In the genomic region with DNA sequence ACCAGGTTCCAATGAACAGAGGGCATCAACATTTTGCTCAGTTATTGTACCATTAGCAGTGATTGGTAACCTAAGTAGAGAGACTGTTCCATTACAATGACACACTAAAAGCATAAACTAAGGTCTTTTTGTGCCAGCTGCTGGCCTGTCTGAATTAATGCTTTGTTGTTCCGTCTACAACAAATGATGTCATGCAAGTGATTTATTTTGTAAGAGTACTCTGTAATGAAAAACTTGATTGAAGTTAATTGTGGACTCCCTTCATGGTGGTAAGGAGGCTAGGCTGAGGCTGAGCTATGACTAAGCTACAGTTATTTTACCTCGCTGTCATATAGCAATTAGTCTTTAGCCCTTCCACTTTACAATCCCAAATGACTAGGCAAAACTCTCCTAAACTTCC, we compare ENCODE assay signal across 22 cellular contexts. TPM values are rescaled to one million over a fixed set of nuclear protein-coding genes. Genes with fewer than 3 reads are reported as not detected.
DNase-seq lines count a peak whose midpoint lies in the region; ATAC-seq, FAIRE-seq and TF ChIP-seq lines count a peak whose summit lies in the region.
"Had no signal": no experiment of that assay in that cellular context is flagged by ENCODE, and none has a peak within 500 bp of the region (broad histone marks: within the 10 kb centered on the region; RNA-seq: fewer than 3 reads in every experiment).

No MANE protein-coding gene starts in this region.

- H3K36me3 Mint-ChIP-seq in astrocyte (ENCODE audit: low read depth, unreplicated experiment), result no peaks in the 10 kb centered on the region
- peaks cover 13% of the 10 kb centered on the region for H3K36me3 Mint-ChIP-seq in activated CD8-positive, alpha-beta memory T cell treated with anti-CD3 and anti-CD28 coated beads, Interleukin-2, amount 10 ng/mL, durations not matched to agents 7 days and 5 days

- H4K5ac ChIP-seq in IMR-90 (ENCODE audit: low read depth, low read length), result no peak overlapping the region

- no peak for ATAC-seq in IMR-90 (ENCODE audit: low read depth)
- ATAC-seq in left colon, result peak; percentile 85
- ATAC-seq in activated CD8-positive, alpha-beta memory T cell treated with anti-CD3 and anti-CD28 coated beads, Interleukin-2, amount 10 ng/mL, durations not matched to agents 7 days and 5 days, result no peak

- H3K9me3 Mint-ChIP-seq in astrocyte (ENCODE audit: unreplicated experiment), result no peaks in the 10 kb centered on the region
- no peaks in the 10 kb centered on the region for H3K9me3 Mint-ChIP-seq in activated CD8-positive, alpha-beta memory T cell treated with anti-CD3 and anti-CD28 coated beads, Interleukin-2, amount 10 ng/mL, durations not matched to agents 7 days and 5 days (ENCODE audit: low read depth)
- H3K9me3 Mint-ChIP-seq: CD4-positive, alpha-beta memory T cell had no signal

- no peak overlapping the region for H2BK20ac ChIP-seq in IMR-90 (ENCODE audit: low read depth, low read length)

- H3K9me3 ChIP-seq in A673 (ENCODE audit: low read depth, low read length, poor library complexity, severe bottlenecking) (no peaks in the 10 kb centered on the region), IMR-90 (ENCODE audit: control insufficient read depth, insufficient read depth, low read length) (no peaks in the 10 kb centered on the region), astrocyte (ENCODE audit: insufficient read depth, low read depth, low read length) (no peaks in the 10 kb centered on the region)
- H3K9me3 ChIP-seq: HAP-1, stomach had no signal

- in situ Hi-C loops in IMR-90 (cut with MboI; ENCODE audit: low sequenced_read_pairs), result no loop called here

- H3K14ac ChIP-seq in IMR-90 (replicated peaks; ENCODE audit: low read depth, low read length), result no peak overlapping the region

- CTCF ChIA-PET in A673 (lab: Charles Lee), result no interaction called here
- CTCF ChIA-PET in IMR-90 (lab: Yijun Ruan, JAX), result interaction anchor here (0.9 kb wide), 1 partner anchor 9 kb away, joined by 3 read pairs; no protein-coding TSS in a partner anchor
- CTCF ChIA-PET in activated CD8-positive, alpha-beta memory T cell treated with anti-CD3 and anti-CD28 coated beads, Interleukin-2, amount 10 ng/mL, durations not matched to agents 7 days and 5 days (lab: Charles Lee), result interaction anchor here (1.1 to 2.2 kb wide), 3 partner anchors 12 to 588 kb away, joined by 3 to 7 read pairs (median 6); no protein-coding TSS in a partner anchor

- H3K27ac Mint-ChIP-seq in astrocyte (ENCODE audit: unreplicated experiment), result no peak overlapping the region
- H3K27ac Mint-ChIP-seq in activated CD8-positive, alpha-beta memory T cell treated with anti-CD3 and anti-CD28 coated beads, Interleukin-2, amount 10 ng/mL, durations not matched to agents 7 days and 5 days, result no peak overlapping the region
- H3K27ac Mint-ChIP-seq: CD4-positive, alpha-beta memory T cell had no signal

- H3K23ac ChIP-seq in IMR-90 (ENCODE audit: low read depth, low read length), result no peak overlapping the region

- H2BK5ac ChIP-seq in IMR-90 (ENCODE audit: low read depth, low read length, poor library complexity, severe bottlenecking), result no peak overlapping the region

- no peaks in the 10 kb centered on the region for H3K4me1 ChIP-seq in A673 (ENCODE audit: insufficient read depth, low read length, poor library complexity, severe bottlenecking)
- no peaks in the 10 kb centered on the region for H3K4me1 ChIP-seq in IMR-90 (ENCODE audit: control insufficient read depth, insufficient read depth, low read length)
- H3K4me1 ChIP-seq in astrocyte (ENCODE audit: insufficient read depth, low read length), result no peaks in the 10 kb centered on the region
- H3K4me1 ChIP-seq: stomach had no signal

- no peaks in the 10 kb centered on the region for H3K79me2 ChIP-seq in astrocyte (ENCODE audit: insufficient read depth, low read length)

- no TSS peak for BruUV-seq in A673 (replicated peaks; lab: Mats Ljungman, UMichigan)
- no TSS peak for BruUV-seq in IMR-90 (replicated peaks; lab: Mats Ljungman, UMichigan)

- peaks cover 6% of the 10 kb centered on the region for H3K4me1 Mint-ChIP-seq in astrocyte (ENCODE audit: low read depth, unreplicated experiment)
- peaks cover 14% of the 10 kb centered on the region for H3K4me1 Mint-ChIP-seq in activated CD8-positive, alpha-beta memory T cell treated with anti-CD3 and anti-CD28 coated beads, Interleukin-2, amount 10 ng/mL, durations not matched to agents 7 days and 5 days

- POLR2A ChIA-PET in A673 (lab: Charles Lee; ENCODE audit: low non-redundant PET), result no interaction called here
- POLR2A ChIA-PET in IMR-90 (lab: Charles Lee; ENCODE audit: unreplicated experiment), result no interaction called here

- H3K27me3 Mint-ChIP-seq in astrocyte (ENCODE audit: low read depth, unreplicated experiment), result no peaks in the 10 kb centered on the region
- no peaks in the 10 kb centered on the region for H3K27me3 Mint-ChIP-seq in activated CD8-positive, alpha-beta memory T cell treated with anti-CD3 and anti-CD28 coated beads, Interleukin-2, amount 10 ng/mL, durations not matched to agents 7 days and 5 days
- H3K27me3 Mint-ChIP-seq: CD4-positive, alpha-beta memory T cell had no signal

- H3K4me2 ChIP-seq in IMR-90 (ENCODE audit: low read depth, low read length) (no peak overlapping the region), astrocyte (ENCODE audit: low read length) (no peak overlapping the region)

- H2AK9ac ChIP-seq in IMR-90 (replicated peaks; ENCODE audit: low read depth, low read length, poor library complexity), result no peak overlapping the region

- no peak overlapping the region for H3K9ac ChIP-seq in IMR-90 (ENCODE audit: low read depth, low read length)
- no peak overlapping the region for H3K9ac ChIP-seq in astrocyte (ENCODE audit: low read length)

- H2AFZ ChIP-seq in IMR-90 (replicated peaks; ENCODE audit: low read length, poor library complexity) (no peak overlapping the region), astrocyte (ENCODE audit: low read depth, low read length) (no peak overlapping the region)

- no peak for FAIRE-seq in astrocyte (lab: Jason Lieb, UNC)
- FAIRE-seq: GM18507, urothelium cell line had no signal

- no peak overlapping the region for H3K4me3 Mint-ChIP-seq in astrocyte (ENCODE audit: unreplicated experiment)
- no peak overlapping the region for H3K4me3 Mint-ChIP-seq in activated CD8-positive, alpha-beta memory T cell treated with anti-CD3 and anti-CD28 coated beads, Interleukin-2, amount 10 ng/mL, durations not matched to agents 7 days and 5 days
- H3K4me3 Mint-ChIP-seq: CD4-positive, alpha-beta memory T cell had no signal

- H3K79me1 ChIP-seq in IMR-90 (ENCODE audit: low read depth in 1 of 2, low read length in 2 of 2), result no peaks in the 10 kb centered on the region

- H3K18ac ChIP-seq in IMR-90 (ENCODE audit: low read depth, low read length), result no peak overlapping the region

- no peak overlapping the region for H2BK15ac ChIP-seq in IMR-90 (ENCODE audit: low read depth, low read length)

- no CpG with 5 or more reads among the region's 2 CpGs for WGBS in IMR-90 (ENCODE audit: extremely low coverage in 2 of 2, insufficient read length in 1 of 2), 2 experiments

- dilution Hi-C loops in IMR-90 (cut with HindIII; ENCODE audit: low sequenced_read_pairs, unreplicated experiment), result no loop called here

- H4K8ac ChIP-seq in IMR-90 (ENCODE audit: low read depth in 2 of 2, low read length in 2 of 2), result no peak overlapping the region

- intact Hi-C loops in A673 (cut with micrococcal nuclease; ENCODE audit: unreplicated experiment), result no loop called here
- intact Hi-C loops in IMR-90 (cut with micrococcal nuclease), result no loop called here
- intact Hi-C loops in left colon (cut with DNase I, micrococcal nuclease), result no loop called here

- H3K27me3 ChIP-seq in A673 (replicated peaks; ENCODE audit: insufficient read depth, low read depth, low read length, poor library complexity), result no peaks in the 10 kb centered on the region
- no peaks in the 10 kb centered on the region; the same call in 1 of the 2 replicates for H3K27me3 ChIP-seq in IMR-90 (ENCODE audit: control insufficient read depth, insufficient read depth, low read length)
- no peaks in the 10 kb centered on the region for H3K27me3 ChIP-seq in astrocyte (ENCODE audit: insufficient read depth, low read length)
- H3K27me3 ChIP-seq in H7 (ENCODE audit: control insufficient read depth, insufficient read depth, low read length), result no peaks in the 10 kb centered on the region
- H3K27me3 ChIP-seq: stomach had no signal

- no peak overlapping the region for H3K27ac ChIP-seq in A673 (ENCODE audit: low read depth, low read length, poor library complexity, severe bottlenecking)
- H3K27ac ChIP-seq in IMR-90 (ENCODE audit: insufficient read depth, low read length), result no peak overlapping the region
- no peak overlapping the region for H3K27ac ChIP-seq in astrocyte (ENCODE audit: low read depth, low read length)
- H3K27ac ChIP-seq: coronary artery, stomach had no signal

- H3K36me3 ChIP-seq in A673 (ENCODE audit: insufficient read depth, low read length, poor library complexity, severe bottlenecking), result peaks cover 9% of the 10 kb centered on the region
- peaks cover 3% of the 10 kb centered on the region; the same call in 1 of the 2 replicates for H3K36me3 ChIP-seq in IMR-90 (ENCODE audit: control insufficient read depth, insufficient read depth, low read length)
- H3K36me3 ChIP-seq in astrocyte (ENCODE audit: insufficient read depth, low read length), result peaks cover 2% of the 10 kb centered on the region
- peaks cover 4% of the 10 kb centered on the region; the same call in 1 of the 2 replicates for H3K36me3 ChIP-seq in H7 (replicated peaks; ENCODE audit: control insufficient read depth, insufficient read depth, low read length)

- no peak overlapping the region for H3K4ac ChIP-seq in IMR-90 (ENCODE audit: low read depth, low read length)

- no peaks in the 10 kb centered on the region for H3K9me1 ChIP-seq in IMR-90 (ENCODE audit: insufficient read depth, low read length)

- H2AK5ac ChIP-seq in IMR-90 (ENCODE audit: low read depth, low read length), result no peak overlapping the region

- H2BK120ac ChIP-seq in IMR-90 (ENCODE audit: low read depth, low read length), result no peak overlapping the region

- H3K56ac ChIP-seq in IMR-90 (ENCODE audit: extremely low read depth, insufficient read depth, low read length), result no peak overlapping the region

- no peak for TF ChIP-seq RAD21 in IMR-90 (IDR thresholded peaks at IDR 0.05; ENCODE audit: low read length)

- H3K4me3 ChIP-seq in A673 (ENCODE audit: low read depth, low read length, poor library complexity, severe bottlenecking) (no peak overlapping the region), IMR-90 (ENCODE audit: insufficient read depth, low read depth, low read length) (no peak overlapping the region), astrocyte (ENCODE audit: insufficient read depth, low read depth, low read length) (no peak overlapping the region), H7 (ENCODE audit: insufficient read depth, low read depth, low read length) (no peak overlapping the region)
- H3K4me3 ChIP-seq: coronary artery, HAP-1, stomach had no signal

- DNase-seq in A673 (ENCODE audit: low spot score) (peak; percentile 24), IMR-90 (peak; percentile 13), astrocyte (ENCODE audit: low read depth) (peak; percentile 36), left colon (no peak), H7 (no peak)
- no peak for DNase-seq in effector CD8-positive, alpha-beta T cell (lab: John Stamatoyannopoulos, UW)
- DNase-seq in stimulated activated naive CD4-positive, alpha-beta T cell treated with Interleukin-2 at 50 U/mL for 16 hours (lab: John Stamatoyannopoulos, UW), result no peak
- DNase-seq in activated CD8-positive, alpha-beta memory T cell treated with anti-CD3 and anti-CD28 coated beads, Interleukin-2, amount 10 ng/mL, durations not matched to agents 7 days and 5 days, result no peak
- DNase-seq: activated CD4-positive, alpha-beta T cell treated with anti-CD3 and anti-CD28 coated beads, Interleukin-2, amount 50 U/mL, for 4 hours; activated naive CD4-positive, alpha-beta T cell treated with Interleukin-2 at 50 U/mL for 16 hours; CD4-positive, alpha-beta memory T cell; DND-41; NCI-H1694; stimulated activated CD4-positive, alpha-beta T cell treated with anti-CD3 and anti-CD28 coated beads, Interleukin-2, amount 100 ng/mL, for 24 hours; stomach had no signal

- TF ChIP-seq POLR2A in IMR-90 (IDR thresholded peaks at IDR 0.05; ENCODE audit: low read depth, low read length), result no peak

- no peak for TF ChIP-seq CTCF in A673 (conservative IDR thresholded peaks at IDR 0.05; ENCODE audit: low read depth, low read length)
- TF ChIP-seq CTCF in IMR-90 (conservative IDR thresholded peaks at IDR 0.05; ENCODE audit: low read depth, low read length), result no peak
- TF ChIP-seq CTCF in astrocyte (IDR thresholded peaks at IDR 0.05; ENCODE audit: insufficient read depth, low read depth, low read length), result no peak

- no peak overlapping the region for H4K91ac ChIP-seq in IMR-90 (ENCODE audit: insufficient read depth, low read depth, low read length)

- no peaks in the 10 kb centered on the region for H4K20me1 ChIP-seq in IMR-90 (ENCODE audit: insufficient read depth, low read length)
- H4K20me1 ChIP-seq in astrocyte (ENCODE audit: insufficient read depth, low read length), result no peaks in the 10 kb centered on the region

RNA-seq across cellular contexts. Expression of gene RCN2, which starts 23.2 kb away (rescaled TPM):
- total RNA-seq in A673 (2021) (78.6 and 84.5 TPM in 2 replicates), IMR-90 (2012; rRNA removed) (12.0 and 26.1 TPM in 2 replicates), astrocyte (68.0 and 80.2 TPM in 2 replicates), left colon (10 to 100 TPM; 28.8 to 30.0 TPM)
- 55.7 and 56.5 TPM in 2 replicates for polyA plus RNA-seq in IMR-90 (2012; rRNA removed)
- 12.3 and 23.1 TPM in 2 replicates for polyA plus RNA-seq in IMR-90 (2012; cell fraction: cytosol; rRNA removed)
- polyA plus RNA-seq in IMR-90 (2012; cell fraction: nucleus; rRNA removed; ENCODE audit: low replicate concordance), result 6.3 and 15.7 TPM in 2 replicates
- 130 and 158 TPM in 2 replicates for total RNA-seq in H7 (2014; rRNA removed; shearing (Covaris generic))
- 10 to 100 TPM; 22.5 to 28.6 TPM for total RNA-seq in activated CD8-positive, alpha-beta memory T cell treated with anti-CD3 and anti-CD28 coated beads, Interleukin-2, amount 10 ng/mL, durations not matched to agents 7 days and 5 days

RNA-seq across cellular contexts. Expression of gene PSTPIP1, which starts 40.2 kb away (rescaled TPM):
- total RNA-seq in A673 (2021) (not detected in 2 replicates), IMR-90 (2012; rRNA removed) (0.36 and 0.56 TPM in 2 replicates), astrocyte (not detected in 2 replicates), left colon (1 to 10 TPM; 1.6 to 7.2 TPM)
- 0.83 and 1.1 TPM in 2 replicates for polyA plus RNA-seq in IMR-90 (2012; rRNA removed)
- 0.74 and 0.75 TPM in 2 replicates for polyA plus RNA-seq in IMR-90 (2012; cell fraction: cytosol; rRNA removed)
- 1.0 and 3.2 TPM in 2 replicates for polyA plus RNA-seq in IMR-90 (2012; cell fraction: nucleus; rRNA removed; ENCODE audit: low replicate concordance)
- total RNA-seq in H7 (2014; rRNA removed; shearing (Covaris generic)), result 0.21 and 1.3 TPM in 2 replicates
- total RNA-seq in activated CD8-positive, alpha-beta memory T cell treated with anti-CD3 and anti-CD28 coated beads, Interleukin-2, amount 10 ng/mL, durations not matched to agents 7 days and 5 days, result 100 to 1,000 TPM; 157 to 255 TPM
- total RNA-seq: LHCN-M2, myocyte, osteoblast had no signal

RNA-seq across cellular contexts. Expression of gene SCAPER, which starts 49.6 kb away (rescaled TPM):
- total RNA-seq in A673 (2021) (21.5 and 28.5 TPM in 2 replicates), IMR-90 (2012; rRNA removed) (9.7 and 13.6 TPM in 2 replicates), astrocyte (8.6 and 12.9 TPM in 2 replicates), left colon (10 to 100 TPM; 16.6 to 27.9 TPM)
- 1.9 and 2.9 TPM in 2 replicates for polyA plus RNA-seq in IMR-90 (2012; rRNA removed)
- 0.86 and 0.89 TPM in 2 replicates for polyA plus RNA-seq in IMR-90 (2012; cell fraction: cytosol; rRNA removed)
- 1.2 and 3.9 TPM in 2 replicates for polyA plus RNA-seq in IMR-90 (2012; cell fraction: nucleus; rRNA removed; ENCODE audit: low replicate concordance)
- total RNA-seq in H7 (2014; rRNA removed; shearing (Covaris generic)), result 8.0 and 8.3 TPM in 2 replicates
- total RNA-seq in activated CD8-positive, alpha-beta memory T cell treated with anti-CD3 and anti-CD28 coated beads, Interleukin-2, amount 10 ng/mL, durations not matched to agents 7 days and 5 days, result 10 to 100 TPM; 20.4 to 29.5 TPM

Comparison
In these comparisons a context has a peak if more than half of its experiments do, and no peak if none do; other contexts are left out.
1. DNase-seq: peak in A673 (single experiment), IMR-90 (single experiment) and astrocyte (single experiment); none in left colon (0 of 2), effector CD8-positive, alpha-beta T cell (single experiment), stimulated activated naive CD4-positive, alpha-beta T cell treated with Interleukin-2 at 50 U/mL for 16 hours (single experiment), H7 (single experiment) and activated CD8-positive, alpha-beta memory T cell treated with anti-CD3 and anti-CD28 coated beads, Interleukin-2, amount 10 ng/mL, durations not matched to agents 7 days and 5 days (single experiment).
2. RNA of gene PSTPIP1, which starts 40.2 kb away (total RNA-seq): 157 to 255 TPM in activated CD8-positive, alpha-beta memory T cell treated with anti-CD3 and anti-CD28 coated beads, Interleukin-2, amount 10 ng/mL, durations not matched to agents 7 days and 5 days; 1.6 to 7.2 TPM in left colon, 0.36 to 0.56 TPM in IMR-90, 0.21 to 1.3 TPM in H7, not detected in astrocyte and not detected in A673; every median in the first group is over 10 times any median in the second.